12 cellular contexts compared by ENCODE assay signal in the genomic region with DNA sequence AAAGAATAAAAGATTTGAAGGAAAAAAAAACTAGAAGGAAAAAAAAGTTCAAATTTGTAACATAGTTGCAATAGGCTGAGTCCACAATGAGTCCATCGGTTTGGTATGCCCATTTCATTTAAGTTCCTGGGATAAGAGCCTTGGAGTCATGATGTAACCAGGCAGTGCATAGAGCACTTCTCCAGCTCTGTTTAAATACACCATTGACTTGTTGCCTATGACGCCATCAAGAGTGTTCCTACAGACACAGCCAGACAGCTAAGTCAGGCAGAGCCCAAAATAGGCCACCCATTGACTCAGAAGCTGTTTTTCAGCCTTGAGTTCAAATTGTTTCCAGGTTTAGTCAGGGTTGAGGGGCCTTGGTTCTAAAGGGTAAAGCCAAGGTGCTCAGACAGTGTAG. TPM values are rescaled to one million over a fixed set of nuclear protein-coding genes. Genes with fewer than 3 reads are reported as not detected.
DNase-seq lines count a peak whose midpoint lies in the region; ATAC-seq and TF ChIP-seq lines count a peak whose summit lies in the region.
"Had no signal": no experiment of that assay in that cellular context is flagged by ENCODE, and none has a peak within 500 bp of the region (broad histone marks: within the 10 kb centered on the region; RNA-seq: fewer than 3 reads in every experiment).

No MANE protein-coding gene starts in this region.

- H3K79me2 ChIP-seq in smooth muscle cell (ENCODE audit: low read depth), result peaks cover 5% of the 10 kb centered on the region

- WGBS in smooth muscle cell (ENCODE audit: low lambda C conversion rate), result 12% methylated on average over 2 of the region's 2 CpGs

- peaks cover 1% of the 10 kb centered on the region for H3K4me1 Mint-ChIP-seq in stimulated activated naive CD8-positive, alpha-beta T cell treated with anti-CD3 and anti-CD28 coated beads, Interleukin-15, amount 100 ng/mL, for 72 hours

- peaks cover 26% of the 10 kb centered on the region for H3F3A ChIP-seq in smooth muscle cell (ENCODE audit: low read depth)

- no peak overlapping the region for H2AFZ ChIP-seq in smooth muscle cell (ENCODE audit: low read depth)

- H3K9me3 Mint-ChIP-seq in stimulated activated naive CD8-positive, alpha-beta T cell treated with anti-CD3 and anti-CD28 coated beads, Interleukin-15, amount 100 ng/mL, for 72 hours, result peaks cover 4 to 9% of the 10 kb centered on the region in 2 donors

- DNase-seq in H4 (ENCODE audit: low spot score), result peak; percentile 30
- peak; percentile 3 for DNase-seq in T1000 (lab: John Stamatoyannopoulos, UW)
- DNase-seq in glomerular visceral epithelial cell (ENCODE audit: extremely low spot score), result peak; percentile 55
- no peak for DNase-seq in smooth muscle cell (lab: John Stamatoyannopoulos, UW; ENCODE audit: unreplicated experiment)
- DNase-seq in NCI-H1436 (lab: John Stamatoyannopoulos, UW), result no peak
- no peak for DNase-seq in stimulated activated naive CD8-positive, alpha-beta T cell treated with anti-CD3 and anti-CD28 coated beads, Interleukin-15, amount 100 ng/mL, for 72 hours
- DNase-seq in HT-29 (ENCODE audit: low spot score), result no peak
- DNase-seq: activated CD8-positive, alpha-beta memory T cell treated with anti-CD3 and anti-CD28 coated beads for 24 hours; hypothalamus; nucleus accumbens had no signal

- peak overlapping the region; percentile 88 for H3K27ac ChIP-seq in smooth muscle cell (ENCODE audit: low read depth)
- H3K27ac ChIP-seq: cardiac muscle cell had no signal

- no peaks in the 10 kb centered on the region for H3K27me3 ChIP-seq in smooth muscle cell (ENCODE audit: low read depth)
- H3K27me3 ChIP-seq: cardiac muscle cell had no signal

- no peaks in the 10 kb centered on the region for H3K9me3 ChIP-seq in smooth muscle cell (replicated peaks; ENCODE audit: low read depth)

- H4K20me1 ChIP-seq in smooth muscle cell (ENCODE audit: low read depth), result no peaks in the 10 kb centered on the region

- peaks cover 12% of the 10 kb centered on the region for H3K4me1 ChIP-seq in smooth muscle cell (ENCODE audit: low read depth)

- H3K4me3 Mint-ChIP-seq in stimulated activated naive CD8-positive, alpha-beta T cell treated with anti-CD3 and anti-CD28 coated beads, Interleukin-15, amount 100 ng/mL, for 72 hours, result no peak overlapping the region

- H3K4me2 ChIP-seq in smooth muscle cell, result peak overlapping the region; percentile 55

- no peaks in the 10 kb centered on the region for H3K27me3 Mint-ChIP-seq in stimulated activated naive CD8-positive, alpha-beta T cell treated with anti-CD3 and anti-CD28 coated beads, Interleukin-15, amount 100 ng/mL, for 72 hours

- no peak overlapping the region for H3K27ac Mint-ChIP-seq in stimulated activated naive CD8-positive, alpha-beta T cell treated with anti-CD3 and anti-CD28 coated beads, Interleukin-15, amount 100 ng/mL, for 72 hours

- H3K9ac ChIP-seq in smooth muscle cell (ENCODE audit: low read depth), result peak overlapping the region; percentile 74

- ATAC-seq in stimulated activated naive CD8-positive, alpha-beta T cell treated with anti-CD3 and anti-CD28 coated beads, Interleukin-15, amount 100 ng/mL, for 72 hours, result no peak
- no peak for ATAC-seq in GM18520 (IDR thresholded peaks at IDR 0.05; ENCODE audit: unreplicated experiment)

- no peaks in the 10 kb centered on the region for H3K36me3 ChIP-seq in smooth muscle cell (ENCODE audit: low read depth)
- H3K36me3 ChIP-seq: cardiac muscle cell had no signal

- no peak for TF ChIP-seq CTCF in smooth muscle cell (IDR thresholded peaks at IDR 0.05; ENCODE audit: borderline replicate concordance, insufficient read depth, poor library complexity, severe bottlenecking)

- no peak overlapping the region for H3K4me3 ChIP-seq in smooth muscle cell
- H3K4me3 ChIP-seq: cardiac muscle cell had no signal

RNA-seq across cellular contexts. Expression of a gene that starts 44.9 kb away (rescaled TPM):
- total RNA-seq in H4 (2014; rRNA removed; shearing (Covaris generic)), result 10.9 and 17.6 TPM in 2 replicates
- total RNA-seq in smooth muscle cell, result 29.6 and 38.0 TPM in 2 replicates
- polyA plus RNA-seq in smooth muscle cell, result 8.5 and 14.3 TPM in 2 replicates
- total RNA-seq in HT-29 (2014; rRNA removed; shearing (Covaris generic)), result 18.0 and 21.1 TPM in 2 replicates

Comparison
In these comparisons a context has a peak if more than half of its experiments do, and no peak if none do; other contexts are left out.
1. DNase-seq: peak in H4 (single experiment), T1000 (single experiment) and glomerular visceral epithelial cell (single experiment); none in smooth muscle cell (single experiment), NCI-H1436 (single experiment), stimulated activated naive CD8-positive, alpha-beta T cell treated with anti-CD3 and anti-CD28 coated beads, Interleukin-15, amount 100 ng/mL, for 72 hours (0 of 2) and HT-29 (single experiment).